Comparison of ENCODE assay signal across 1 cellular context in the genomic region with DNA sequence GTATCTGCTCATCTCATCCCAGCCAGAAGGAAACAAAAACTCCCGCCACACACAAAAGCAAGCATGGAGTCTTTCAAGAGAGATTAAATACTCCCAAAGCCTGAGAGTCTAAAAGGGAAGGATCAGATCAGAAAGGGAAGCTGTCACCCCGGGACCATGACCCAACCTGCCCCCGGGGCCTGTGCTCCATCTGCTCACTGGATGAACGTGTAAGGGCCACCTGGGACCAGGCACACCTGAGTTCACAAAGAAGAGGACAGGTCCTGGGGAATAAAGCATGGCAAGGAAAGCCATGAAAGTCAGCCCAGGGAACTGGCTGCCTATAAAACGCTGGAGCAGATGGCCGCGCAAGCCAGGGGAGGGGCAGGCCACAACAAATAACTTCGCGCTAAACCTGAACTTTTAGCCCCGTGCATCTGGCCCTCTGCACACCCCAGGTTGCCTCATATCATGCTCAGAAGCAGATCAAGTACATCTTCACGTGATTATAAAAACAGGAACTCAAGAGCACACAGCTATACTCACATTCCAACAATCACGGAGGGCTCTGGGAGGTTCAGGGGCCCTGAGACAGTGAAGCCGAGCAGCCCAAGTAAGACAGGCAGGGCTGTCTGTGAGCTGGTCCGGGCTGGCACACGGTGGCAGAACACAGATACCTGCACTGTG.
TF ChIP-seq lines count a peak whose summit lies in the region.

No MANE protein-coding gene starts in this region.

TF ChIP-seq in GM23338, 12 proteins besides CTCF, POLR2A, EP300 and RAD21 (continued from another document):
- TF ChIP-seq EZH2phosphoT487 (IDR thresholded peaks at IDR 0.05; ENCODE audit: unreplicated experiment), result no peak
- TF ChIP-seq CREB1 (CRISPR knock-in tag; IDR thresholded peaks at IDR 0.05; ENCODE audit: low read depth), result no peak
- TF ChIP-seq STAT1 (IDR thresholded peaks at IDR 0.05; ENCODE audit: unreplicated experiment), result no peak
- TF ChIP-seq POLR2AphosphoS5 (IDR thresholded peaks at IDR 0.05; ENCODE audit: low read depth), result no peak
- TF ChIP-seq, protein P1, sequence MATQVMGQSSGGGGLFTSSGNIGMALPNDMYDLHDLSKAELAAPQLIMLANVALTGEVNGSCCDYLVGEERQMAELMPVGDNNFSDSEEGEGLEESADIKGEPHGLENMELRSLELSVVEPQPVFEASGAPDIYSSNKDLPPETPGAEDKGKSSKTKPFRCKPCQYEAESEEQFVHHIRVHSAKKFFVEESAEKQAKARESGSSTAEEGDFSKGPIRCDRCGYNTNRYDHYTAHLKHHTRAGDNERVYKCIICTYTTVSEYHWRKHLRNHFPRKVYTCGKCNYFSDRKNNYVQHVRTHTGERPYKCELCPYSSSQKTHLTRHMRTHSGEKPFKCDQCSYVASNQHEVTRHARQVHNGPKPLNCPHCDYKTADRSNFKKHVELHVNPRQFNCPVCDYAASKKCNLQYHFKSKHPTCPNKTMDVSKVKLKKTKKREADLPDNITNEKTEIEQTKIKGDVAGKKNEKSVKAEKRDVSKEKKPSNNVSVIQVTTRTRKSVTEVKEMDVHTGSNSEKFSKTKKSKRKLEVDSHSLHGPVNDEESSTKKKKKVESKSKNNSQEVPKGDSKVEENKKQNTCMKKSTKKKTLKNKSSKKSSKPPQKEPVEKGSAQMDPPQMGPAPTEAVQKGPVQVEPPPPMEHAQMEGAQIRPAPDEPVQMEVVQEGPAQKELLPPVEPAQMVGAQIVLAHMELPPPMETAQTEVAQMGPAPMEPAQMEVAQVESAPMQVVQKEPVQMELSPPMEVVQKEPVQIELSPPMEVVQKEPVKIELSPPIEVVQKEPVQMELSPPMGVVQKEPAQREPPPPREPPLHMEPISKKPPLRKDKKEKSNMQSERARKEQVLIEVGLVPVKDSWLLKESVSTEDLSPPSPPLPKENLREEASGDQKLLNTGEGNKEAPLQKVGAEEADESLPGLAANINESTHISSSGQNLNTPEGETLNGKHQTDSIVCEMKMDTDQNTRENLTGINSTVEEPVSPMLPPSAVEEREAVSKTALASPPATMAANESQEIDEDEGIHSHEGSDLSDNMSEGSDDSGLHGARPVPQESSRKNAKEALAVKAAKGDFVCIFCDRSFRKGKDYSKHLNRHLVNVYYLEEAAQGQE (IDR thresholded peaks at IDR 0.05; ENCODE audit: unreplicated experiment), result no peak
